Comparison of ENCODE assay signal across 21 cellular contexts in the genomic region with DNA sequence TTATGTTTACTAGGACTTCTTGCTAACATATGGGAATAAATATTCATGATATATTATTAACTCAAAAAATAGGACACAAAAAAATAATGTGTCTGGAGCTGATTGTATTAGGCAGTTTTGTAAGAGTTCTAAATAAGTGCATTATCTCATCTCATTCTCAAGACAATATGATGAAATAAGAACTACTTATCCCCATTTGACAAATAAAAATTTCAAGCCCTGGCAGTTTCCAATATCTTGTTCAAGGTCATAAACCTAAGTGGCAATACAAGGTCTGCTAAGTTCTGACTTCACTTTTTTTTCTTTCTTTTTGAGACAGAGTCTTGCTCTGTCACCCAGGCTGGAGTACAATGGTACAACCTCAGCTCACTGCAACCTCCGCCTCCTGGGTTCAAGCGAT.
"Had no signal": no experiment of that assay in that cellular context is flagged by ENCODE, and none has a peak within 500 bp of the region (broad histone marks: within the 10 kb centered on the region; RNA-seq: fewer than 3 reads in every experiment).

No MANE protein-coding gene starts in this region.

- ATAC-seq: left lobe of liver; mucosa of descending colon; right lobe of liver; stimulated activated effector memory CD8-positive, alpha-beta T cell treated with anti-CD3 and anti-CD28 coated beads, Interleukin-12 subunit alpha, Interleukin-12 subunit beta, amount 100 ng/mL, for 72 hours had no signal

- H3K9me3 ChIP-seq: mucosa of descending colon, right lobe of liver, SJSA1, stomach, testis had no signal

- H3K4me3 Mint-ChIP-seq: memory B cell; naive B cell; neural progenitor cell; stimulated activated effector memory CD8-positive, alpha-beta T cell treated with anti-CD3 and anti-CD28 coated beads, Interleukin-12 subunit alpha, Interleukin-12 subunit beta, amount 100 ng/mL, for 72 hours; type B pancreatic cell had no signal

- H3K27ac ChIP-seq: epithelial cell of prostate, neural progenitor cell, right lobe of liver, SJSA1, testis, WERI-Rb-1 had no signal

- H3K9me3 Mint-ChIP-seq: memory B cell; naive B cell; neural progenitor cell; stimulated activated effector memory CD8-positive, alpha-beta T cell treated with anti-CD3 and anti-CD28 coated beads, Interleukin-12 subunit alpha, Interleukin-12 subunit beta, amount 100 ng/mL, for 72 hours; type B pancreatic cell had no signal

- H3K4me1 Mint-ChIP-seq: neural progenitor cell had no signal

- DNase-seq: activated CD4-positive, alpha-beta T cell treated with anti-CD3 and anti-CD28 coated beads for 1 hour; activated naive CD4-positive, alpha-beta T cell; foreskin melanocyte; head of caudate nucleus; kidney; mucosa of descending colon; naive B cell; right lobe of liver; small intestine; stimulated activated CD4-positive, alpha-beta T cell treated with anti-CD3 and anti-CD28 coated beads, Interleukin-4, amount 100 ng/mL, for 24 hours; stomach; SW 1271; testis; WERI-Rb-1 had no signal

- H3K4me1 ChIP-seq: neural progenitor cell, right lobe of liver, SJSA1, testis had no signal

- H3K27me3 Mint-ChIP-seq: memory B cell, naive B cell, type B pancreatic cell had no signal

- H3K4me3 ChIP-seq: mucosa of descending colon, neural progenitor cell, right lobe of liver, SJSA1, stomach, testis had no signal

- H3K27me3 ChIP-seq: neural progenitor cell, right lobe of liver, SJSA1, stomach, testis had no signal

- H3K27ac Mint-ChIP-seq: memory B cell; naive B cell; neural progenitor cell; stimulated activated effector memory CD8-positive, alpha-beta T cell treated with anti-CD3 and anti-CD28 coated beads, Interleukin-12 subunit alpha, Interleukin-12 subunit beta, amount 100 ng/mL, for 72 hours; type B pancreatic cell had no signal
